In the genomic region with DNA sequence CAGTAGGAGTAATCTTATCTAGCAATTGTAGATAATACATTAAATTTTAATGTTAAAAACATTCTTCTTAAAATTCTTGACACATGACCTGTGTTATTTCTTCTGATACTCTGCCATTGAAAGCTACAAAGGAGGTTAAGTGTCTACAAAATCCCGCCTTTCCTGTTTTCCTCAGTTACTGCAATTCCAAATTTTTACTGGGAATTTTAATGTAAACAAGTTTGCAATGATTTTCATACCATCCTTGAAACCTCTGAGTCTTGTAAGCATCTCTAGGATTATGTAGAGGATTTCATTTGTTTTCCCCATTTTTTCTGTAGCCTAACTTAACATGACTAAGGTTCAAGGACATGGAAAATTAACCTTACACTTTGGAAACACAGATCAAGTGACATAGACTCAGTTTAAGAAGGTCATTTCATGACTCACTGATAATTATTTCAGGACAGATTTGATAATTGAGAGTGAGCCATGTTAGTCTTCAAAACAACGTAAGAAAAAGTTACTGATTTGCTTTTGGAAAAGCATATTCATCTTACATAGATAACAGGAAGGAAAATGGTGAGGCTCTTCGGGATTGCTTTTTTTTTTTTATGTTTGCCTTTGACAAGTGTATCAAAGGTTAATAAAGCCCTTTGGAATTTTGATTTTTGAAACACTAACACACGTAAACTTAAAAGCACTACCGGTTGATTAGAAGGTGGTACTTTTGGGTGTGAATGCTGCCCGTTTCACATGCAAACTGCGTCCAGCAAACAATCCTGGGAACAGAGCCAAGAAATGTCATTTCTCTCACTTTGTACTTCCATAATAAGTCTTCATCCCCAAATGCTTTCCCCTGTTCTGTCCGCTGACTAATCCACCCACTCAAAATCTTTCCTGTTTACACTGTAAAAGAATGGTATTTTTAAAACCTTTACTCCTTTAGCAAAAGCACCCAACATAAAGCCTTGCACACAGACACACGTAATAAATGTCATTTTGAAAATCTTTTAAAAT, we compare ENCODE assay signal across 12 cellular contexts. TPM values are rescaled to one million over a fixed set of nuclear protein-coding genes. Genes with fewer than 3 reads are reported as not detected.
DNase-seq lines count a peak whose midpoint lies in the region; ATAC-seq and TF ChIP-seq lines count a peak whose summit lies in the region.
"Had no signal": no experiment of that assay in that cellular context is flagged by ENCODE, and none has a peak within 500 bp of the region (broad histone marks: within the 10 kb centered on the region; RNA-seq: fewer than 3 reads in every experiment).

No MANE protein-coding gene starts in this region.

- H3K4me1 Mint-ChIP-seq in nephron, result peaks cover 56% of the 10 kb centered on the region
- H3K4me1 Mint-ChIP-seq: neural crest cell had no signal

- intact Hi-C loops in left colon (cut with DNase I, micrococcal nuclease), result no loop called here

- peaks cover 5% of the 10 kb centered on the region for H3K9me3 Mint-ChIP-seq in nephron

- H3K27ac ChIP-seq in effector memory CD4-positive, alpha-beta T cell (ENCODE audit: insufficient read depth, low read length, poor library complexity, severe bottlenecking), result no peak overlapping the region
- H3K27ac ChIP-seq: KMS-11, upper lobe of right lung had no signal

- H3K4me1 ChIP-seq in effector memory CD4-positive, alpha-beta T cell (ENCODE audit: control insufficient read depth, insufficient read depth, low read length, poor library complexity, severe bottlenecking), result no peaks in the 10 kb centered on the region

- no peaks in the 10 kb centered on the region for H3K27me3 Mint-ChIP-seq in nephron (ENCODE audit: low read depth)

- no peaks in the 10 kb centered on the region for H3K36me3 ChIP-seq in BJ (ENCODE audit: control insufficient read depth, insufficient read depth, low read length)
- no peaks in the 10 kb centered on the region for H3K36me3 ChIP-seq in effector memory CD4-positive, alpha-beta T cell (ENCODE audit: control insufficient read depth, insufficient read depth, low read length)
- H3K36me3 ChIP-seq: upper lobe of right lung had no signal

- no peak overlapping the region for H3K4me3 ChIP-seq in BJ (ENCODE audit: low read depth, low read length)
- no peak overlapping the region for H3K4me3 ChIP-seq in effector memory CD4-positive, alpha-beta T cell (ENCODE audit: insufficient read depth, low read depth, low read length, poor library complexity, severe bottlenecking)
- H3K4me3 ChIP-seq: upper lobe of right lung had no signal

- POLR2A ChIA-PET in BJ (lab: Charles Lee), result no interaction called here

- peak overlapping the region; percentile 60 to 84 (median 78) for H3K27ac Mint-ChIP-seq in nephron

- CTCF ChIA-PET in BJ (lab: Yijun Ruan, JAX), result interaction anchor here (1.0 to 1.4 kb wide), 2 partner anchors 18 to 181 kb away, joined by 3 to 5 read pairs; no protein-coding TSS in a partner anchor

- H3K9me3 ChIP-seq in effector memory CD4-positive, alpha-beta T cell (ENCODE audit: control insufficient read depth, low read length), result no peaks in the 10 kb centered on the region
- H3K9me3 ChIP-seq: upper lobe of right lung had no signal

- DNase-seq in BJ (ENCODE audit: low read depth) (peak; percentile 27), NCI-H2227 (lab: John Stamatoyannopoulos, UW; ENCODE audit: unreplicated experiment) (peak; percentile 1), dermis blood vessel endothelial cell (peak; percentile 93), left colon (no peak)
- DNase-seq in effector memory CD4-positive, alpha-beta T cell, result no peak
- DNase-seq: cerebellar nuclear complex, upper lobe of right lung had no signal

- H3K27me3 ChIP-seq in BJ (ENCODE audit: control insufficient read depth, insufficient read depth, low read length), result no peaks in the 10 kb centered on the region
- H3K27me3 ChIP-seq in effector memory CD4-positive, alpha-beta T cell (replicated peaks; ENCODE audit: control insufficient read depth, insufficient read depth, low read length, poor library complexity, severe bottlenecking), result no peaks in the 10 kb centered on the region
- H3K27me3 ChIP-seq: upper lobe of right lung had no signal

- peak overlapping the region; percentile 19 to 54 (median 25) for H3K4me3 Mint-ChIP-seq in nephron
- H3K4me3 Mint-ChIP-seq: neural crest cell had no signal

- no peak for ATAC-seq in left colon
- ATAC-seq in GM21390 (IDR thresholded peaks at IDR 0.05; ENCODE audit: unreplicated experiment), result no peak
- ATAC-seq in GM21723 (IDR thresholded peaks at IDR 0.05; ENCODE audit: unreplicated experiment), result no peak
- ATAC-seq: upper lobe of right lung had no signal

- TF ChIP-seq CTCF in BJ (IDR thresholded peaks at IDR 0.05; ENCODE audit: insufficient read depth, low read depth, low read length), result no peak
- no peak for TF ChIP-seq CTCF in nephron (IDR thresholded peaks at IDR 0.05; ENCODE audit: unreplicated experiment in 3 of 3)

- no peaks in the 10 kb centered on the region for H3K36me3 Mint-ChIP-seq in nephron (ENCODE audit: low read depth)

RNA-seq across cellular contexts. Expression of gene PDLIM5, which starts 39.4 kb away (rescaled TPM):
- 207 and 353 TPM in 2 replicates for polyA plus RNA-seq in BJ (2011; rRNA removed)
- 263 and 278 TPM in 2 replicates for polyA minus RNA-seq in BJ (2011; rRNA and poly(A)+ RNA removed)
- total RNA-seq in dermis blood vessel endothelial cell (112 and 113 TPM in 2 replicates), left colon (100 to 1,000 TPM; 148 to 153 TPM)

Comparison
In these comparisons a context has a peak if more than half of its experiments do, and no peak if none do; other contexts are left out.
1. DNase-seq: peak in BJ (single experiment), NCI-H2227 (single experiment) and dermis blood vessel endothelial cell (single experiment); none in left colon (0 of 2) and effector memory CD4-positive, alpha-beta T cell (0 of 3).